ENCODE assay signal across 11 cellular contexts in the genomic region with DNA sequence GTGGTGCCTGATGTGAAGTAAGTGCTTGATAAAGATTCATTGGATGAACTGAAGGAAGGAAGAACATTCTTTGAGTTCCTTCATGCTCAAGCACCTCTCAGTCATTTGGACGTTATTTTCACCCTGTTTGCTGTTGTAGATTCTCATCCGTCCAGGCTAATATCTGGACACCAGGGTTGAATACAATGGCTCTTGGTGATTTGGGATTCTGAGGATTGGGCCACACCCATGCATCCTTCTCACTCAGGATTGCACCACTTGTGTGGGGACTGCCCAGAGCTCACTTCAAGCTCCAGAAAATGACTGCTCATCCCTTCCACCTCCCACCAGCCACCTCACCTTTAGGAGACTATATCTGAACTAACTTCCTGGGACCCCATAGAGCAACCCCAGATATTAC.
DNase-seq lines count a peak whose midpoint lies in the region; ATAC-seq, FAIRE-seq and TF ChIP-seq lines count a peak whose summit lies in the region.
"Had no signal": no experiment of that assay in that cellular context is flagged by ENCODE, and none has a peak within 500 bp of the region (broad histone marks: within the 10 kb centered on the region; RNA-seq: fewer than 3 reads in every experiment).

No MANE protein-coding gene starts in this region.

- FAIRE-seq in small intestine (lab: Jason Lieb, UNC), result no peak
- FAIRE-seq: kidney had no signal

- WGBS in lung, 2 donors, result 50 to 67% methylated on average over 2 of the region's 2 CpGs
- WGBS in small intestine, 3 donors, result 60 to 92% (median 92%) methylated on average over 2 of the region's 2 CpGs

- H3K27me3 ChIP-seq in lung (ENCODE audit: control insufficient read depth, insufficient read depth), result no peaks in the 10 kb centered on the region
- no peaks in the 10 kb centered on the region for H3K27me3 ChIP-seq in small intestine (ENCODE audit: control insufficient read depth in 2 of 2, insufficient read depth in 2 of 2, low read length in 2 of 2)

- H3K4me3 ChIP-seq in HEK293 (ENCODE audit: low read depth, low read length) (no peak overlapping the region), cardiac fibroblast (replicated peaks in 1 of 2; ENCODE audit: low read depth in 2 of 2, low read length in 2 of 2) (no peak overlapping the region), lung (no peak overlapping the region), small intestine (ENCODE audit: low read depth in 1 of 2, low read length in 2 of 2) (no peak overlapping the region)
- H3K4me3 ChIP-seq: prostate gland had no signal

- H3K4me1 ChIP-seq in HEK293 (ENCODE audit: control insufficient read depth, insufficient read depth, low read length) (peaks cover 14% of the 10 kb centered on the region), lung (ENCODE audit: control insufficient read depth in 2 of 2, insufficient read depth in 2 of 2, low read length in 2 of 2) (peaks cover 26 to 34% of the 10 kb centered on the region in 2 donors), small intestine (ENCODE audit: control insufficient read depth in 2 of 2, insufficient read depth in 1 of 2, low read depth in 1 of 2, low read length in 1 of 2) (peaks cover 5 to 11% of the 10 kb centered on the region in 2 donors)
- H3K4me1 ChIP-seq: prostate gland had no signal

- no peaks in the 10 kb centered on the region for H3K9me3 ChIP-seq in HEK293 (ENCODE audit: control insufficient read depth, insufficient read depth, low read depth, low read length)
- no peaks in the 10 kb centered on the region for H3K9me3 ChIP-seq in lung (ENCODE audit: control insufficient read depth in 2 of 2, insufficient read depth in 1 of 2, low read length in 1 of 2)
- no peaks in the 10 kb centered on the region for H3K9me3 ChIP-seq in small intestine (ENCODE audit: control insufficient read depth, low read depth)
- H3K9me3 ChIP-seq: prostate gland had no signal

- POLR2A ChIA-PET in HEK293 (lab: Yijun Ruan, JAX), result no interaction called here

- ATAC-seq in lung (ENCODE audit: insufficient read depth, low FRiP score), result no peak
- ATAC-seq in HG03565 (IDR thresholded peaks at IDR 0.05; ENCODE audit: unreplicated experiment), result no peak
- ATAC-seq: esophagus mucosa had no signal

- H3K36me3 ChIP-seq in HEK293 (ENCODE audit: control insufficient read depth in 2 of 2, insufficient read depth in 1 of 2, low read length in 2 of 2) (no peaks in the 10 kb centered on the region), lung (ENCODE audit: control insufficient read depth in 2 of 2, insufficient read depth in 2 of 2, low read length in 2 of 2) (no peaks in the 10 kb centered on the region), small intestine (ENCODE audit: control insufficient read depth in 2 of 2, insufficient read depth in 2 of 2, low read length in 2 of 2) (no peaks in the 10 kb centered on the region)
- H3K36me3 ChIP-seq: prostate gland had no signal

- DNase-seq in cardiac fibroblast (ENCODE audit: low read depth in 2 of 2) (peak; percentile 31 to 69), lung (ENCODE audit: low spot score) (no peak), superior temporal gyrus (ENCODE audit: extremely low spot score) (peak; percentile 30), NCI-H510A (lab: John Stamatoyannopoulos, UW) (no peak), small intestine (no peak)
- DNase-seq in stimulated activated CD8-positive, alpha-beta memory T cell treated with anti-CD3 and anti-CD28 coated beads, Interleukin-4, amount 100 ng/mL, for 48 hours, result no peak
- DNase-seq: kidney had no signal

- CTCF ChIA-PET in HEK293 (lab: Yijun Ruan, JAX), result interaction anchor here (0.7 to 20.2 kb wide), 8 partner anchors 11 to 230 kb away, joined by 3 to 593 read pairs (median 14); no protein-coding TSS in a partner anchor

- H3K27ac ChIP-seq in HEK293 (ENCODE audit: extremely low read depth, low read depth, low read length), result no peak overlapping the region
- H3K27ac ChIP-seq in lung (ENCODE audit: low read depth in 1 of 2, low read length in 1 of 2), result peak overlapping the region; percentile 48 to 93
- H3K27ac ChIP-seq in small intestine (ENCODE audit: low read depth in 1 of 2, low read length in 1 of 2), result peak overlapping the region in 1 of 2 donors; percentile 92

- TF ChIP-seq CTCF in HEK293 (tag by site-specific recombination; IDR thresholded peaks at IDR 0.05), result no peak
- TF ChIP-seq CTCF in cardiac fibroblast (IDR thresholded peaks at IDR 0.05; ENCODE audit: low read depth, low read length), result no peak
- TF ChIP-seq CTCF in lung (IDR thresholded peaks at IDR 0.05; ENCODE audit: control extremely low read depth, extremely low read depth), result no peak

TF ChIP-seq in HEK293, 187 proteins besides CTCF, POLR2A, EP300 and RAD21:
- TF ChIP-seq ZNF214 (tag by site-specific recombination; IDR thresholded peaks at IDR 0.05; ENCODE audit: borderline replicate concordance) (no peak), PRDM10 (tag by site-specific recombination; IDR thresholded peaks at IDR 0.05) (peak; percentile 34; the same call in 1 of the 2 replicates), ZNF423 (tag by site-specific recombination; IDR thresholded peaks at IDR 0.05) (no peak), ZNF416 (tag by site-specific recombination; IDR thresholded peaks at IDR 0.05) (no peak), ZBTB26 (tag by site-specific recombination; optimal IDR thresholded peaks at IDR 0.05) (no peak), ZNF248 (tag by site-specific recombination; IDR thresholded peaks at IDR 0.05) (no peak)

Comparison
In these comparisons a context has a peak if more than half of its experiments do, and no peak if none do; other contexts are left out.
1. DNase-seq: peak in cardiac fibroblast (2 of 2) and superior temporal gyrus (single experiment); none in lung (single experiment), NCI-H510A (single experiment), small intestine (single experiment) and stimulated activated CD8-positive, alpha-beta memory T cell treated with anti-CD3 and anti-CD28 coated beads, Interleukin-4, amount 100 ng/mL, for 48 hours (single experiment).